ENCODE assay signal across 18 cellular contexts in the genomic region with DNA sequence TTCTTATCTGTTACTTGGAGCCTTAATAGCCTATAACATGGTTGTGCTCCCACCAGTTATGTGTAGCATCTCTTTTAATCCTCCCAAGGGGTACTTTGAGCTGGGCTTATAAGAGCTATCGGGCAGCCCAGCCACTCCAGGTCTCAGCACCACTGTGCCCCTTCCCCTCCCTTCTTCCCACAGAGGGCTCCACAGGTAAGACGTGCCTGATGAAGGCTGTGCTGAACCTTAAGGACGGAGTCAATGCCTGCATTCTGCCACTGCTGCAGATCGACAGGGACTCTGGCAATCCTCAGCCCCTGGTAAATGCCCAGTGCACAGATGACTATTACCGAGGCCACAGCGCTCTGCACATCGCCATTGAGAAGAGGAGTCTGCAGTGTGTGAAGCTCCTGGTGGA.
"Had no signal": no experiment of that assay in that cellular context is flagged by ENCODE, and none has a peak within 500 bp of the region (broad histone marks: within the 10 kb centered on the region; RNA-seq: fewer than 3 reads in every experiment).

No MANE protein-coding gene starts in this region.

- ATAC-seq: naive thymus-derived CD8-positive, alpha-beta T cell had no signal

- FAIRE-seq: bronchial epithelial cell, frontal cortex had no signal

- H3K36me3 ChIP-seq: colonic mucosa, right atrium auricular region had no signal

- H3K4me3 Mint-ChIP-seq: naive thymus-derived CD8-positive, alpha-beta T cell; neural crest cell had no signal

- H3K27me3 Mint-ChIP-seq: naive thymus-derived CD8-positive, alpha-beta T cell had no signal

- H3K9me3 ChIP-seq: colonic mucosa, left ventricle myocardium inferior, right atrium auricular region, spleen, tibial nerve had no signal

- H3K4me3 ChIP-seq: colonic mucosa, left ventricle myocardium inferior, right atrium auricular region, spleen, tibial nerve had no signal

- DNase-seq: activated CD4-positive, alpha-beta T cell treated with anti-CD3 and anti-CD28 coated beads for 4 hours; activated CD4-positive, alpha-beta T cell treated with anti-CD3 and anti-CD28 coated beads, Interleukin-2, amount 50 U/mL, for 4 hours; activated CD8-positive, alpha-beta memory T cell treated with anti-CD3 and anti-CD28 coated beads, Interleukin-2, amount 50 U/mL, for 48 hours; activated naive CD4-positive, alpha-beta T cell treated with Interleukin-2 at 50 U/mL for 16 hours; activated T-cell treated with anti-CD3 and anti-CD28 coated beads, Interleukin-2, amount 50 U/mL, for 48 hours; colonic mucosa; effector CD8-positive, alpha-beta T cell; left ventricle myocardium inferior; midbrain; naive thymus-derived CD8-positive, alpha-beta T cell; occipital lobe; spleen; stimulated activated naive CD4-positive, alpha-beta T cell treated with Interleukin-2 at 50 U/mL for 16 hours had no signal

- H3K27ac ChIP-seq: colonic mucosa, left ventricle myocardium inferior, right atrium auricular region, spleen, tibial nerve had no signal

- H3K9me3 Mint-ChIP-seq: naive thymus-derived CD8-positive, alpha-beta T cell; neural crest cell had no signal

- H3K27me3 ChIP-seq: colonic mucosa, right atrium auricular region, spleen, tibial nerve had no signal
